17 cellular contexts compared by ENCODE assay signal in the genomic region with DNA sequence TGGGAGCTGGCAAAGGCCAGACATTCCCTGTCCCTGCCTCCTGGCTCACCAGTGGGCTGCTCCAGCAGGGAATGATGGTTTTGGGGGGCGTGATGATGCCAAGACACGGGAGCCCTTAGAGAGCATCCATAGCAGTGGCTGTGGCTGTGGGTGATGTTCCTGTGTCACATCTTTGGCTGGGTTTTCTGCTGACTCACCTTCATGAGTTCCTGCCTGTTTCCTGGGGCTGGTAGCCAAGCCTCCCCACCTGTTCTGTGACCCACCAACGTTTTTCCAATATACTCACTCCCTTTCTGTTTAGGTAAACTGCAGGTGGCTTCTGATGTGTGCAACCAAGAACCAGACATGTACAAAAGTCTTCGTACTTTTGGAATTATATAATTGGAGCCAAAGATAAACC. TPM values are rescaled to one million over a fixed set of nuclear protein-coding genes. Genes with fewer than 3 reads are reported as not detected.
A peak's percentile ranks its signal among the peaks of the same experiment; 100 is the strongest.
DNase-seq lines count a peak whose midpoint lies in the region; ATAC-seq and TF ChIP-seq lines count a peak whose summit lies in the region.
"Had no signal": no experiment of that assay in that cellular context is flagged by ENCODE, and none has a peak within 500 bp of the region (broad histone marks: within the 10 kb centered on the region; RNA-seq: fewer than 3 reads in every experiment).

No MANE protein-coding gene starts in this region.

- H3K27me3 ChIP-seq in IMR-90 (ENCODE audit: control insufficient read depth, insufficient read depth, low read length): no peaks in the 10 kb centered on the region
- no peaks in the 10 kb centered on the region for H3K27me3 ChIP-seq in MM.1S (replicated peaks; ENCODE audit: insufficient read depth, low read length)
- no peaks in the 10 kb centered on the region for H3K27me3 ChIP-seq in mesendoderm (ENCODE audit: insufficient read depth, low read length, poor library complexity)
- H3K27me3 ChIP-seq: BE2C had no signal

- H3K9ac ChIP-seq in IMR-90 (ENCODE audit: low read depth, low read length) (no peak overlapping the region), MM.1S (ENCODE audit: low read length) (no peak overlapping the region), mesendoderm (ENCODE audit: low read length) (no peak overlapping the region)

- no peaks in the 10 kb centered on the region for H3K9me2 ChIP-seq in MM.1S (replicated peaks; ENCODE audit: insufficient read depth, low read length)

- H3K23ac ChIP-seq in IMR-90 (ENCODE audit: low read depth, low read length) (no peak overlapping the region), mesendoderm (ENCODE audit: low read length) (no peak overlapping the region)

- no peak overlapping the region for H4K91ac ChIP-seq in IMR-90 (ENCODE audit: insufficient read depth, low read depth, low read length)

- peak overlapping the region; percentile 73 for H2AK9ac ChIP-seq in IMR-90 (replicated peaks; ENCODE audit: low read depth, low read length, poor library complexity)

- H3K18ac ChIP-seq in IMR-90 (ENCODE audit: low read depth, low read length): no peak overlapping the region
- H3K18ac ChIP-seq in mesendoderm (ENCODE audit: low read length): no peak overlapping the region

- H2BK120ac ChIP-seq in IMR-90 (ENCODE audit: low read depth, low read length) (no peak overlapping the region), mesendoderm (ENCODE audit: low read depth, low read length) (no peak overlapping the region)

- H3K27ac ChIP-seq in IMR-90 (ENCODE audit: insufficient read depth, low read length) (no peak overlapping the region), MM.1S (ENCODE audit: low read length) (no peak overlapping the region), mesendoderm (ENCODE audit: low read depth, low read length) (no peak overlapping the region)
- H3K27ac ChIP-seq: SK-N-MC had no signal

- H3K4me3 ChIP-seq in IMR-90 (ENCODE audit: insufficient read depth, low read depth, low read length): no peak overlapping the region
- no peak overlapping the region for H3K4me3 ChIP-seq in MM.1S (ENCODE audit: low read length)
- H3K4me3 ChIP-seq in mesendoderm (ENCODE audit: low read length): no peak overlapping the region
- H3K4me3 ChIP-seq: HAP-1, SK-N-MC had no signal

- H2BK5ac ChIP-seq in IMR-90 (ENCODE audit: low read depth, low read length, poor library complexity, severe bottlenecking) (no peak overlapping the region), mesendoderm (ENCODE audit: low read length) (no peak overlapping the region)

- 0 out of 2 replicates have a peak, but pooled peaks cover 5% of the 10 kb centered on the region for H3F3A ChIP-seq in MM.1S (ENCODE audit: insufficient read depth, low read length)

- no peak overlapping the region for H2BK20ac ChIP-seq in IMR-90 (ENCODE audit: low read depth, low read length)

- no peak overlapping the region for H3K56ac ChIP-seq in IMR-90 (ENCODE audit: extremely low read depth, insufficient read depth, low read length)
- peak overlapping the region; percentile 43 for H3K56ac ChIP-seq in mesendoderm (ENCODE audit: low read length)

- H3K79me2 ChIP-seq in MM.1S (ENCODE audit: low read length) (no peaks in the 10 kb centered on the region), mesendoderm (ENCODE audit: control insufficient read depth, insufficient read depth, low read length) (no peaks in the 10 kb centered on the region)

- H4K5ac ChIP-seq in IMR-90 (ENCODE audit: low read depth, low read length) (no peak overlapping the region), mesendoderm (ENCODE audit: low read length) (no peak overlapping the region)

- no peaks in the 10 kb centered on the region for H3K36me3 ChIP-seq in IMR-90 (ENCODE audit: control insufficient read depth, insufficient read depth, low read length)
- no peaks in the 10 kb centered on the region for H3K36me3 ChIP-seq in MM.1S (replicated peaks; ENCODE audit: insufficient read depth, low read length)
- no peaks in the 10 kb centered on the region for H3K36me3 ChIP-seq in mesendoderm (ENCODE audit: control insufficient read depth, insufficient read depth, low read length)
- H3K36me3 ChIP-seq: BE2C, HAP-1 had no signal

- WGBS in IMR-90 (ENCODE audit: extremely low coverage in 2 of 2, insufficient read length in 1 of 2), 2 experiments: 80% methylated on average over 1 of the region's 4 CpGs; no CpG with 5 or more reads in 1 of the 2 experiments
- no CpG with 5 or more reads among the region's 4 CpGs for WGBS in mesendoderm (ENCODE audit: extremely low coverage, insufficient coverage, low lambda C conversion rate)

- H4K8ac ChIP-seq in IMR-90 (ENCODE audit: low read depth in 2 of 2, low read length in 2 of 2) (no peak overlapping the region), mesendoderm (ENCODE audit: low read depth, low read length) (no peak overlapping the region)

- H3K9me3 ChIP-seq in IMR-90 (ENCODE audit: control insufficient read depth, insufficient read depth, low read length): no peaks in the 10 kb centered on the region
- H3K9me3 ChIP-seq in MM.1S (replicated peaks; ENCODE audit: insufficient read depth, low read length): no peaks in the 10 kb centered on the region
- H3K9me3 ChIP-seq: BE2C, HAP-1 had no signal

- H2AK5ac ChIP-seq in IMR-90 (ENCODE audit: low read depth, low read length) (no peak overlapping the region), mesendoderm (ENCODE audit: low read length) (no peak overlapping the region)

- BruUV-seq in IMR-90 (replicated peaks; lab: Mats Ljungman, UMichigan): no TSS peak

- peaks cover 11% of the 10 kb centered on the region for H3K9me1 ChIP-seq in IMR-90 (ENCODE audit: insufficient read depth, low read length)

- H3K4me2 ChIP-seq in IMR-90 (ENCODE audit: low read depth, low read length) (no peak overlapping the region), MM.1S (ENCODE audit: low read depth, low read length) (no peak overlapping the region), mesendoderm (ENCODE audit: low read length) (no peak overlapping the region)

- TF ChIP-seq RAD21 in IMR-90 (IDR thresholded peaks at IDR 0.05; ENCODE audit: low read length): no peak

- H3K14ac ChIP-seq in IMR-90 (replicated peaks; ENCODE audit: low read depth, low read length): no peak overlapping the region; the same call in 1 of the 2 replicates

- in situ Hi-C loops in IMR-90 (cut with MboI; ENCODE audit: low sequenced_read_pairs): no loop called here

- POLR2A ChIA-PET in IMR-90 (lab: Charles Lee; ENCODE audit: unreplicated experiment): no interaction called here

- H3K4ac ChIP-seq in IMR-90 (ENCODE audit: low read depth, low read length) (no peak overlapping the region), mesendoderm (ENCODE audit: low read depth, low read length) (no peak overlapping the region)

- H2BK15ac ChIP-seq in IMR-90 (ENCODE audit: low read depth, low read length) (no peak overlapping the region), mesendoderm (replicated peaks; ENCODE audit: low read depth) (no peak overlapping the region)

- CTCF ChIA-PET in IMR-90 (lab: Yijun Ruan, JAX): no interaction called here

- dilution Hi-C loops in IMR-90 (cut with HindIII; ENCODE audit: low sequenced_read_pairs, unreplicated experiment): no loop called here

- H2AFZ ChIP-seq in IMR-90 (replicated peaks; ENCODE audit: low read length, poor library complexity): no peak overlapping the region
- 0 out of 2 replicates have a peak overlapping the region, but pooled peaks have one; percentile 19 for H2AFZ ChIP-seq in MM.1S (ENCODE audit: low read length)

- H3K4me1 ChIP-seq in IMR-90 (ENCODE audit: control insufficient read depth, insufficient read depth, low read length) (peaks cover 4% of the 10 kb centered on the region), MM.1S (ENCODE audit: low read length) (peaks cover 12% of the 10 kb centered on the region), mesendoderm (ENCODE audit: control insufficient read depth, low read depth, low read length) (peaks cover 3% of the 10 kb centered on the region)
- H3K4me1 ChIP-seq: BE2C had no signal

- ATAC-seq in IMR-90 (ENCODE audit: low read depth) (no peak), HG03521 (IDR thresholded peaks at IDR 0.05; ENCODE audit: unreplicated experiment) (no peak)

- H4K20me1 ChIP-seq in IMR-90 (ENCODE audit: insufficient read depth, low read length): no peaks in the 10 kb centered on the region
- no peaks in the 10 kb centered on the region for H4K20me1 ChIP-seq in MM.1S (ENCODE audit: insufficient read depth, low read length)

- intact Hi-C loops in IMR-90 (cut with micrococcal nuclease): no loop called here

- H3K79me1 ChIP-seq in IMR-90 (ENCODE audit: low read depth in 1 of 2, low read length in 2 of 2): no peaks in the 10 kb centered on the region
- H3K79me1 ChIP-seq in mesendoderm (ENCODE audit: low read length): no peaks in the 10 kb centered on the region

- TF ChIP-seq POLR2A in IMR-90 (IDR thresholded peaks at IDR 0.05; ENCODE audit: low read depth, low read length): no peak

- DNase-seq in IMR-90 (peak; percentile 18), MM.1S (no peak), cerebellar cortex (ENCODE audit: low spot score) (peak; percentile 61), mesendoderm (no peak), NCI-H345 treated with DMSO at 0.1 percent for 48 hours (lab: John Stamatoyannopoulos, UW; ENCODE audit: unreplicated experiment) (no peak), NCI-H1694 treated with DMSO at 0.1 percent for 48 hours (lab: John Stamatoyannopoulos, UW) (no peak)
- DNase-seq: BE2C; CD4-positive, alpha-beta T cell; KG1; NCI-H1105 treated with DMSO at 0.1 percent for 48 hours; NCI-H187 treated with DMSO at 0.1 percent for 48 hours; NCI-H446 treated with DMSO at 0.1 percent for 48 hours; NCI-H774; Right ventricle myocardium superior had no signal

- no peak for TF ChIP-seq CTCF in IMR-90 (conservative IDR thresholded peaks at IDR 0.05; ENCODE audit: low read depth, low read length)
- no peak for TF ChIP-seq CTCF in MM.1S (IDR thresholded peaks at IDR 0.05; ENCODE audit: low read length)

TF ChIP-seq in IMR-90, 13 proteins besides CTCF, POLR2A, EP300 and RAD21:
- peak; percentile 54; the same call in 1 of the 2 replicates for TF ChIP-seq NFE2L2 (IDR thresholded peaks at IDR 0.05; ENCODE audit: low read depth, low read length)
- TF ChIP-seq MAFK (IDR thresholded peaks at IDR 0.05; ENCODE audit: low read depth, low read length): no peak

RNA-seq across cellular contexts. Expression of a gene that starts 16.5 kb away (rescaled TPM):
- 48.3 and 48.6 TPM in 2 replicates for total RNA-seq in IMR-90 (2012; rRNA removed)
- polyA plus RNA-seq in IMR-90 (2012; rRNA removed): 16.1 and 17.9 TPM in 2 replicates
- 4.8 and 5.0 TPM in 2 replicates for polyA plus RNA-seq in IMR-90 (2012; cell fraction: cytosol; rRNA removed)
- 10.1 and 96.9 TPM in 2 replicates for polyA plus RNA-seq in IMR-90 (2012; cell fraction: nucleus; rRNA removed; ENCODE audit: low replicate concordance)
- polyA plus RNA-seq in mesendoderm (2013, experiment 1 of 2): 11.0 TPM
- polyA plus RNA-seq in mesendoderm (2013, experiment 2 of 2): 11.6 TPM

Comparison
In these comparisons a context has a peak if more than half of its experiments do, and no peak if none do; other contexts are left out.
1. DNase-seq: peak in IMR-90 (single experiment) and cerebellar cortex (single experiment); none in MM.1S (single experiment), mesendoderm (single experiment), NCI-H345 treated with DMSO at 0.1 percent for 48 hours (single experiment) and NCI-H1694 treated with DMSO at 0.1 percent for 48 hours (single experiment).